Comparison of ENCODE assay signal across 25 cellular contexts in genomic region chr18:59420244-59420643, GRCh38.
"Had no signal": no experiment of that assay in that cellular context is flagged by ENCODE, and none has a peak within 500 bp of the region (broad histone marks: within the 10 kb centered on the region; RNA-seq: fewer than 3 reads in every experiment).

No MANE protein-coding gene starts in this region.

- H3K4me3 ChIP-seq: ascending aorta, body of pancreas, K562, Peyer's patch had no signal

- H3K4me1 ChIP-seq: ascending aorta, body of pancreas, Peyer's patch had no signal

- ATAC-seq: activated CD4-positive, CD25-positive, alpha-beta regulatory T cell treated with anti-CD3 and anti-CD28 coated beads, Interleukin-2, amount 50 U/mL, for 24 hours; activated CD8-positive, alpha-beta T cell treated with anti-CD3 and anti-CD28 coated beads for 36 hours; activated T-cell treated with anti-CD3 and anti-CD28 coated beads, Interleukin-2, amount 50 U/mL, for 72 hours; body of pancreas; K562 had no signal

- H3K36me3 Mint-ChIP-seq: activated naive CD8-positive, alpha-beta T cell treated with anti-CD3 and anti-CD28 coated beads, Interleukin-2, amount 10 ng/mL, durations not matched to agents 7 days and 5 days had no signal

- H3K27ac ChIP-seq: ascending aorta, body of pancreas, Peyer's patch, RWPE1 had no signal

- H3K4me1 Mint-ChIP-seq: activated naive CD8-positive, alpha-beta T cell treated with anti-CD3 and anti-CD28 coated beads, Interleukin-2, amount 10 ng/mL, durations not matched to agents 7 days and 5 days had no signal

- H3K36me3 ChIP-seq: ascending aorta, Peyer's patch had no signal

- H3K9me3 Mint-ChIP-seq: activated CD8-positive, alpha-beta T cell treated with anti-CD3 and anti-CD28 coated beads for 36 hours; activated naive CD8-positive, alpha-beta T cell treated with anti-CD3 and anti-CD28 coated beads, Interleukin-2, amount 10 ng/mL, durations not matched to agents 7 days and 5 days; activated T-cell treated with anti-CD3 and anti-CD28 coated beads, Interleukin-2, amount 50 U/mL, for 72 hours; T-helper 1 cell treated with Interleukin-12 subunit alpha and Interleukin-12 subunit beta and Interleukin-4 antibody, amounts not matched to agents 30 μg/mL and 1 μg/mL, for 36 hours had no signal

- H3K9me3 ChIP-seq: ascending aorta, body of pancreas, Peyer's patch had no signal

- DNase-seq: activated CD4-positive, alpha-beta T cell treated with anti-CD3 and anti-CD28 coated beads for 4 hours; activated CD8-positive, alpha-beta memory T cell treated with anti-CD3 and anti-CD28 coated beads, Interleukin-2, amount 50 U/mL, for 4 hours; activated CD8-positive, alpha-beta T cell treated with anti-CD3 and anti-CD28 coated beads for 36 hours; activated naive CD4-positive, alpha-beta T cell treated with anti-CD3 and anti-CD28 coated beads, Interleukin-2, amount 50 U/mL, for 16 hours; activated naive CD8-positive, alpha-beta T cell treated with anti-CD3 and anti-CD28 coated beads, Interleukin-2, amount 10 ng/mL, durations not matched to agents 7 days and 5 days; activated T-cell treated with anti-CD3 and anti-CD28 coated beads, Interleukin-2, amount 50 U/mL, for 72 hours; amniotic stem cell; body of pancreas; Karpas-422; MM.1S; NCI-H1105 treated with DMSO at 0.1 percent for 48 hours; NCI-H1436 treated with DMSO at 0.1 percent for 48 hours; NCI-H187; NCI-H2081; NCI-H446; NCI-H526; NCI-H82; OCI-M1; Peyer's patch; SHP77 treated with DMSO at 0.1 percent for 48 hours had no signal

- H3K27ac Mint-ChIP-seq: activated CD8-positive, alpha-beta T cell treated with anti-CD3 and anti-CD28 coated beads for 36 hours; activated naive CD8-positive, alpha-beta T cell treated with anti-CD3 and anti-CD28 coated beads, Interleukin-2, amount 10 ng/mL, durations not matched to agents 7 days and 5 days; activated T-cell treated with anti-CD3 and anti-CD28 coated beads, Interleukin-2, amount 50 U/mL, for 72 hours; T-helper 1 cell treated with Interleukin-12 subunit alpha and Interleukin-12 subunit beta and Interleukin-4 antibody, amounts not matched to agents 30 μg/mL and 1 μg/mL, for 36 hours had no signal

- H3K4me3 Mint-ChIP-seq: activated CD8-positive, alpha-beta T cell treated with anti-CD3 and anti-CD28 coated beads for 36 hours; activated naive CD8-positive, alpha-beta T cell treated with anti-CD3 and anti-CD28 coated beads, Interleukin-2, amount 10 ng/mL, durations not matched to agents 7 days and 5 days; activated T-cell treated with anti-CD3 and anti-CD28 coated beads, Interleukin-2, amount 50 U/mL, for 72 hours; T-helper 1 cell treated with Interleukin-12 subunit alpha and Interleukin-12 subunit beta and Interleukin-4 antibody, amounts not matched to agents 30 μg/mL and 1 μg/mL, for 36 hours had no signal

- H3K27me3 ChIP-seq: ascending aorta, body of pancreas, Peyer's patch had no signal
